8 cellular contexts compared by ENCODE assay signal in the genomic region with DNA sequence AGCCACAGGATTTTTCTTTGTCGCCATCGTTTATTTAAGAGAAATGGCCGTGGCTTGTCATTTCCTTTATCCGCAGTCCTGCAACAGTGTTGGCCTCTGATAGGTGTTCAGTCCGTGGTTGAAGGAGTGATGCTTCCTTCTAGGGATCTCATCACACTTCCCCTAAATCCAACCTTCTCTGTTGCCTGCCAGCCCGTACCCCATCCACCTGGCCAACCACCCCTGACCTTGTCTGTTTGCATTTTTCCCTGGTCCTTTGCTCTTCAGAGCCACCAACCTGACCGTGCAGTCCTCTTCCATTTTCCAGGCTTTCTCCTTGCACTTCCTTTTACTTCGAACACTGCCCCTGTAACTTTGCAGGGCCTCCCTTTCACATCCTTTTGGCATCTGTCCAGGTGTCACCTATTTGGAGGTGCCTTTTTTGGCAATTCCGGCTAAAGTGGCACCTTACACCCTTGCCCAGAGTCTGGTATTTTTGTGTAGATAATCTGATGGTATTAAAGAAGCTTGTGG. TPM values are rescaled to one million over a fixed set of nuclear protein-coding genes. Genes with fewer than 3 reads are reported as not detected.
A peak's percentile ranks its signal among the peaks of the same experiment; 100 is the strongest.
DNase-seq lines count a peak whose midpoint lies in the region; ATAC-seq and TF ChIP-seq lines count a peak whose summit lies in the region.

No MANE protein-coding gene starts in this region.

- DNase-seq in DMS 273 (lab: John Stamatoyannopoulos, UW; ENCODE audit: unreplicated experiment): peak; percentile 55
- no peak for DNase-seq in DMS 273 treated with DMSO at 0.1 percent for 48 hours (lab: John Stamatoyannopoulos, UW)
- DNase-seq in HL-60 (ENCODE audit: low read depth in 1 of 2, low spot score in 1 of 2): peak in 1 of 2 experiments; percentile 50
- peak; percentile 45 for DNase-seq in germinal center (ENCODE audit: low spot score)
- no peak for DNase-seq in spleen
- no peak for DNase-seq in GOT3 (lab: John Stamatoyannopoulos, UW)

- no peak for TF ChIP-seq POLR2A in spleen (IDR thresholded peaks at IDR 0.05)

- H3K36me3 ChIP-seq in spleen: peaks cover 0 to 50% (median 26%) of the 10 kb centered on the region in 6 donors

- ATAC-seq in HG03045 (IDR thresholded peaks at IDR 0.05; ENCODE audit: unreplicated experiment): no peak

- WGBS in spleen, 5 donors: 1 to 3% (median 2%) methylated on average over 9 of the region's 9 CpGs

- intact Hi-C loops in spleen (cut with DNase I; ENCODE audit: low total_unique reads): no loop called here

- peaks cover 23 to 68% (median 42%) of the 10 kb centered on the region in 6 donors for H3K4me1 ChIP-seq in spleen

- H3K9me3 ChIP-seq in spleen: no peaks in the 10 kb centered on the region

- peak overlapping the region; percentile 90 for H3K4me3 ChIP-seq in HL-60 (replicated peaks; ENCODE audit: insufficient read depth, low read length)
- H3K4me3 ChIP-seq in spleen: peak overlapping the region; percentile 78 to 98 (median 89)

- H3K27ac ChIP-seq in HL-60 (replicated peaks) (peak overlapping the region; percentile 95), VCaP (peak overlapping the region; percentile 99), spleen (peak overlapping the region; percentile 88 to 100 (median 99))

- TF ChIP-seq CTCF in HL-60 (IDR thresholded peaks at IDR 0.05; ENCODE audit: insufficient read depth, low read length): no peak
- TF ChIP-seq CTCF in VCaP (conservative IDR thresholded peaks at IDR 0.05): no peak
- no peak for TF ChIP-seq CTCF in spleen (IDR thresholded peaks at IDR 0.05 in 8 of 11, conservative IDR thresholded peaks at IDR 0.05 in 3 of 11)

- H3K27me3 ChIP-seq in HL-60 (ENCODE audit: insufficient read depth, poor library complexity, severe bottlenecking) (no peaks in the 10 kb centered on the region), spleen (replicated peaks in 1 of 7) (no peaks in the 10 kb centered on the region)

RNA-seq across cellular contexts. Expression of a gene that starts 0.7 kb away (rescaled TPM):
- total RNA-seq in spleen: 10 to 100 TPM; 60.8 to 84.7 (median 68.1) TPM
- 1 to 10 TPM in 1 of 3 donors, under 1 TPM in 2; 0.24 to 2.1 (median 0.33) TPM for polyA plus RNA-seq in spleen

RNA-seq across cellular contexts. Expression of a gene that starts 39.3 kb away (rescaled TPM):
- 10 to 100 TPM in 6 of 7 donors, 1 to 10 TPM in 1; 9.7 to 16.9 (median 13.0) TPM for total RNA-seq in spleen
- 1 to 10 TPM; 1.6 to 2.4 (median 1.7) TPM for polyA plus RNA-seq in spleen

RNA-seq across cellular contexts. Expression of a gene that starts 40.5 kb away (rescaled TPM):
- 10 to 100 TPM; 16.7 to 27.7 (median 18.1) TPM for total RNA-seq in spleen
- polyA plus RNA-seq in spleen: 1 to 10 TPM in 1 of 3 donors, under 1 TPM in 2; 0.22 to 1.1 (median 0.88) TPM

RNA-seq across cellular contexts. Expression of a gene that starts 50.1 kb away (rescaled TPM):
- 1 to 10 TPM; 3.1 to 8.3 (median 4.8) TPM for total RNA-seq in spleen
- 1 to 10 TPM; 4.1 to 5.5 (median 4.4) TPM for polyA plus RNA-seq in spleen

Comparison
In these comparisons a context has a peak if more than half of its experiments do, and no peak if none do; other contexts are left out.
1. DNase-seq: peak in DMS 273 (single experiment) and germinal center (single experiment); none in DMS 273 treated with DMSO at 0.1 percent for 48 hours (single experiment), spleen (single experiment) and GOT3 (single experiment).
2. Peak in every context shown above with its lines, with median percentiles within 50 percentile points of each other: H3K27ac ChIP-seq.